Comparison of ENCODE assay signal across 8 cellular contexts in the genomic region with DNA sequence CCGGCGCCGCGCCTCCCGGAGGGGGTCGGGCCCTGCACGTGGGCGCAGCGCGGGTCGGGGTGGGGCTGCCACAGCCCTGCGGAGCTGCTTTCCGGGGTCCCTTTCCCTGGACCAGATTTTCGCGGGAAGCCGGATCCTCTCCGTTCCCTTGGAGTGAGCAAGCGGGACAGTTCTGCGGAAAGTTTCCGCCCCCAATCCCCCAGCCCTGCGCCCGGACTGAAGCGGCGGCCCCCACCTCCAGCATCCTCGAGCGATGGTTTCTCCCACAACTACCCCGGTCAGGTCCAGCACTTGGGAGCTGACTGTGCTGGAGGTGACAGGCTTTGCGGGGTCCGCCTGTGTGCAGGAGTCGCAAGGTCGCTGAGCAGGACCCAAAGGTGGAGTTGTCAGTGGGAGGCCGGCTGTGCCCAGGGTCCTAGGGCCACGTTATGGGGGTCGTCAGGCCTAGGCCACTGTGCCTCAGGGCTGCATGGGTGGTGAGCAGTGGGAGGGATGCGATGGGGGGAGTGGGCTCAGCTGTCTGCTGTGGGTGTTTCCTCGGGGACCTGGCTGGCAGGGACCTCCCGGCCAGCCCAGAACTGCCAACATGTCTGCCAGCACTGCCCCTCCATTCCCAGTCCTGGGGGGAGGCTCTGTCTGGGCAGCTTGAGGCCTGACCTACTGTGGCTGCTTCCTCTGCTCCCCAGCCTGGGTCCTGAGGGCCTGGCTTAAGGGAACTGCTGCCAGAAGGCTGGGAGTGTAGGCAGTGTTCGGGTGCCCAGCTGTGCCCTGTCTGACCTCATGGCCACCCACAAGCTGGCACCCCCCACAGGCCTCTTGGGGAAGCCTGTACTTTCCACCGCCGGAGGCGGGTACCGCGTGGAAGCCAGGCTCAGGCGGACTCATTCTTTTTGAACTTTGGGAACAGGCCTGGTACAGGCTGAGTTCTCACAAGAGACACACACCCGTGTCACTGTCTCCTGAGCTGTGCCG. TPM values are rescaled to one million over a fixed set of nuclear protein-coding genes. Genes with fewer than 3 reads are reported as not detected.
DNase-seq lines count a peak whose midpoint lies in the region; ATAC-seq and TF ChIP-seq lines count a peak whose summit lies in the region.

No MANE protein-coding gene starts in this region.

- peaks cover 53 to 86% (median 69%) of the 10 kb centered on the region in 10 experiments for H3K4me1 ChIP-seq in BLaER1 treated with 17β-estradiol and CSF1 and Interleukin-3, amounts not matched to agents 10 nM and 100 nM
- H3K4me1 ChIP-seq in foreskin keratinocyte: peaks cover 6% of the 10 kb centered on the region

- H3K9me3 ChIP-seq in BLaER1 treated with 17β-estradiol and CSF1 and Interleukin-3, amounts not matched to agents 10 nM and 100 nM (replicated peaks in 1 of 11): no peaks in the 10 kb centered on the region

- peak overlapping the region; percentile 67 to 88 (median 82) for H3K4me3 ChIP-seq in BLaER1 treated with 17β-estradiol and CSF1 and Interleukin-3, amounts not matched to agents 10 nM and 100 nM

- H3K27me3 ChIP-seq in BLaER1 treated with 17β-estradiol and CSF1 and Interleukin-3, amounts not matched to agents 10 nM and 100 nM: no peaks in the 10 kb centered on the region
- no peaks in the 10 kb centered on the region for H3K27me3 ChIP-seq in foreskin keratinocyte

- peak overlapping the region; percentile 80 to 90 (median 86) for H3K4me3 Mint-ChIP-seq in nephron

- peaks cover 0 to 10% (median 0%) of the 10 kb centered on the region in 11 experiments; a peak in 2 of 22 replicates for H3K36me3 ChIP-seq in BLaER1 treated with 17β-estradiol and CSF1 and Interleukin-3, amounts not matched to agents 10 nM and 100 nM

- peaks cover 0 to 27% (median 9%) of the 10 kb centered on the region in 11 experiments; a peak in 9 of 22 replicates for H4K20me1 ChIP-seq in BLaER1 treated with 17β-estradiol and CSF1 and Interleukin-3, amounts not matched to agents 10 nM and 100 nM

- H3K36me3 Mint-ChIP-seq in nephron (ENCODE audit: low read depth): no peaks in the 10 kb centered on the region

- TF ChIP-seq CTCF in foreskin keratinocyte (conservative IDR thresholded peaks at IDR 0.05) (no peak), nephron (IDR thresholded peaks at IDR 0.05; ENCODE audit: unreplicated experiment in 3 of 3) (no peak)

- ATAC-seq in GM19397 (IDR thresholded peaks at IDR 0.05; ENCODE audit: unreplicated experiment): peak; percentile 15
- ATAC-seq in foreskin keratinocyte: peak; percentile 12

- peak overlapping the region; percentile 52 to 94 (median 84) for H3K27ac Mint-ChIP-seq in nephron

- H3K27me3 Mint-ChIP-seq in nephron (ENCODE audit: low read depth): no peaks in the 10 kb centered on the region

- H3K27ac ChIP-seq in BLaER1 treated with 17β-estradiol and CSF1 and Interleukin-3, amounts not matched to agents 10 nM and 100 nM: peak overlapping the region in 10 of 11 experiments; percentile 52 to 95 (median 90); a peak in 20 of 22 replicates
- peak overlapping the region; percentile 26 for H3K27ac ChIP-seq in foreskin keratinocyte

- H3K9ac ChIP-seq in BLaER1 treated with 17β-estradiol and CSF1 and Interleukin-3, amounts not matched to agents 10 nM and 100 nM: peak overlapping the region; percentile 75 to 97 (median 92)

- DNase-seq in HT1080 (ENCODE audit: low read depth) (peak; percentile 37), foreskin keratinocyte (peak; percentile 31 to 36), GM19240 (ENCODE audit: insufficient read length, low spot score) (no peak), NCI-H1694 treated with DMSO at 0.1 percent for 48 hours (lab: John Stamatoyannopoulos, UW) (no peak)
- peak; percentile 25 for DNase-seq in activated CD8-positive, alpha-beta memory T cell treated with anti-CD3 and anti-CD28 coated beads, Interleukin-2, amount 50 U/mL, for 4 hours

- H3K4me2 ChIP-seq in BLaER1 treated with 17β-estradiol and CSF1 and Interleukin-3, amounts not matched to agents 10 nM and 100 nM: peak overlapping the region; percentile 94 to 100 (median 97)

- no peaks in the 10 kb centered on the region for H3K9me3 Mint-ChIP-seq in nephron

- peaks cover 70% of the 10 kb centered on the region for H3K4me1 Mint-ChIP-seq in nephron

RNA-seq across cellular contexts. Expression of gene ST3GAL4, which starts 0.7 kb away (rescaled TPM):
- total RNA-seq in HT1080 (2014; rRNA removed; shearing (Covaris generic)): 34.7 and 45.9 TPM in 2 replicates
- 40.6 and 41.2 TPM in 2 replicates for polyA plus RNA-seq in HT1080 (2015; cell fraction: cytosol; rRNA removed)
- 12.1 and 18.4 TPM in 2 replicates for polyA plus RNA-seq in HT1080 (2015; cell fraction: nucleus; rRNA removed)
- 35.0 and 36.1 TPM in 2 replicates for total RNA-seq in foreskin keratinocyte
- polyA plus RNA-seq in foreskin keratinocyte: 47.7 and 50.5 TPM in 2 replicates

RNA-seq across cellular contexts. Expression of gene DCPS, which starts 52.4 kb away (rescaled TPM):
- 29.3 and 37.4 TPM in 2 replicates for total RNA-seq in HT1080 (2014; rRNA removed; shearing (Covaris generic))
- 32.3 and 35.4 TPM in 2 replicates for polyA plus RNA-seq in HT1080 (2015; cell fraction: cytosol; rRNA removed)
- 18.0 and 20.6 TPM in 2 replicates for polyA plus RNA-seq in HT1080 (2015; cell fraction: nucleus; rRNA removed)
- total RNA-seq in foreskin keratinocyte: 28.9 and 35.4 TPM in 2 replicates
- 33.5 and 43.9 TPM in 2 replicates for polyA plus RNA-seq in foreskin keratinocyte

Comparison
In these comparisons a context has a peak if more than half of its experiments do, and no peak if none do; other contexts are left out.
1. DNase-seq: peak in HT1080 (single experiment), activated CD8-positive, alpha-beta memory T cell treated with anti-CD3 and anti-CD28 coated beads, Interleukin-2, amount 50 U/mL, for 4 hours (single experiment) and foreskin keratinocyte (2 of 2); none in GM19240 (single experiment) and NCI-H1694 treated with DMSO at 0.1 percent for 48 hours (single experiment).